Comparison of ENCODE assay signal across 9 cellular contexts in the genomic region with DNA sequence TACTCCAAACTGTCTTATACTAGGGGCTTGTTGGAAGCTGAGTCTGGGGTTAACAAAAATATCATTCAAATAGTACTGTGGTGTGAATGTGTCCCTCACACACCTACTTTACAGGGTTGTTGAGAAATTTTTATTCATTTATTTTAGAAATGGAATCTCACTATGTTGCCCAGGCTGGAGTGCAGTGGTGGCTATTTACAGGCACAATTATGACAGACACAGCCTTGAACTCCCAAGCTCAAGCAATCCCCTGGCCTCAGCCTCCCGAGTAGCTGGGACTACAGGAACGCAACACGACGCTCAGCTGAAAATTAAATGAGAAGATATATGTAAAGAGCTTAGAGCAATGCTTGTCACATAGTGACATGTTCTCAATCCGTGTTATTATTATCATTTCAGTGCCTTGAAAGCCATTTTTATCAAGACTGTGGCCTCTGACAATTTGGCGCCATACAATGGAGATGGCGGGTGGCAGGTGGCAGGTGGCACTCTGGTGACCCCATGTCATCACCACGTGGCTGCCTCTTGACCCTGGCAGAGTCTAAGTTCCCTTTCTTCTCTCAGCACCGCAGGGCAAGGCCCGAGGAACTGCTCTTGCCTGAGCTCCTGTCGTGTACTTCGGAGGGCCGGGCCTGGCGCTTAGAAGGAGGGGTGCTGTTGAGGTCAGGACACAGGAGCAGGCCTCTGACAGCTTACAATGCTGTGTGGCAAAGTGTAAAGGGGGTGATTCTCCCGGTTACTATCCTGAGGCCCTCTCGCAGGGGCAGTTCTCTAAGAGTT.
A peak's percentile ranks its signal among the peaks of the same experiment; 100 is the strongest.
DNase-seq lines count a peak whose midpoint lies in the region; ATAC-seq and TF ChIP-seq lines count a peak whose summit lies in the region.
"Had no signal": no experiment of that assay in that cellular context is flagged by ENCODE, and none has a peak within 500 bp of the region (broad histone marks: within the 10 kb centered on the region; RNA-seq: fewer than 3 reads in every experiment).

No MANE protein-coding gene starts in this region.

- CTCF ChIA-PET in activated CD8-positive, alpha-beta T cell treated with anti-CD3 and anti-CD28 coated beads, Interleukin-2, amount 10 ng/mL, durations not matched to agents 7 days and 5 days (lab: Charles Lee) = interaction anchor here (0.7 to 5.2 kb wide), 4 partner anchors 16 to 161 kb away, joined by 3 to 36 read pairs (median 3); no protein-coding TSS in a partner anchor

- H4K20me1 ChIP-seq in hepatocyte (ENCODE audit: insufficient read depth, poor library complexity, severe bottlenecking) = no peaks in the 10 kb centered on the region

- H3K36me3 ChIP-seq in hepatocyte (replicated peaks; ENCODE audit: insufficient read depth, low read depth) = no peaks in the 10 kb centered on the region

- H3K9me3 Mint-ChIP-seq in activated CD8-positive, alpha-beta T cell treated with anti-CD3 and anti-CD28 coated beads, Interleukin-2, amount 10 ng/mL, durations not matched to agents 7 days and 5 days (ENCODE audit: insufficient read depth) = peaks cover 6% of the 10 kb centered on the region
- peaks cover 2 to 5% of the 10 kb centered on the region in 2 donors for H3K9me3 Mint-ChIP-seq in stimulated activated naive B cell treated with anti-CD40 and anti-IgM and Interleukin-4, amounts not matched to agents 10 μg/mL and 1 μg/mL and 100 μg/mL, for 72 hours

- H3K27ac Mint-ChIP-seq in activated CD8-positive, alpha-beta T cell treated with anti-CD3 and anti-CD28 coated beads, Interleukin-2, amount 10 ng/mL, durations not matched to agents 7 days and 5 days = peak overlapping the region; percentile 98
- peak overlapping the region; percentile 100 for H3K27ac Mint-ChIP-seq in stimulated activated naive B cell treated with anti-CD40 and anti-IgM and Interleukin-4, amounts not matched to agents 10 μg/mL and 1 μg/mL and 100 μg/mL, for 72 hours

- POLR2A ChIA-PET in activated CD8-positive, alpha-beta T cell treated with anti-CD3 and anti-CD28 coated beads, Interleukin-2, amount 10 ng/mL, durations not matched to agents 7 days and 5 days (lab: Charles Lee) = interaction anchor here (0.7 to 1.0 kb wide), 3 partner anchors 63 to 71 kb away, joined by 3 to 4 read pairs (median 3); partner anchors contain the start of gene STX11

- TF ChIP-seq CTCF in HL-60 (IDR thresholded peaks at IDR 0.05; ENCODE audit: insufficient read depth, low read length) = no peak
- TF ChIP-seq CTCF in hepatocyte (IDR thresholded peaks at IDR 0.05; ENCODE audit: poor library complexity) = no peak

- peaks cover 6% of the 10 kb centered on the region for H3K27me3 Mint-ChIP-seq in activated CD8-positive, alpha-beta T cell treated with anti-CD3 and anti-CD28 coated beads, Interleukin-2, amount 10 ng/mL, durations not matched to agents 7 days and 5 days (ENCODE audit: low read depth)
- H3K27me3 Mint-ChIP-seq in stimulated activated naive B cell treated with anti-CD40 and anti-IgM and Interleukin-4, amounts not matched to agents 10 μg/mL and 1 μg/mL and 100 μg/mL, for 72 hours = peaks cover 15 to 16% of the 10 kb centered on the region in 2 donors

- H3K36me3 Mint-ChIP-seq in activated CD8-positive, alpha-beta T cell treated with anti-CD3 and anti-CD28 coated beads, Interleukin-2, amount 10 ng/mL, durations not matched to agents 7 days and 5 days (ENCODE audit: low read depth) = peaks cover 10% of the 10 kb centered on the region
- peaks cover 9% of the 10 kb centered on the region in 2 donors for H3K36me3 Mint-ChIP-seq in stimulated activated naive B cell treated with anti-CD40 and anti-IgM and Interleukin-4, amounts not matched to agents 10 μg/mL and 1 μg/mL and 100 μg/mL, for 72 hours

- 97% methylated on average over 16 of the region's 16 CpGs for WGBS in hepatocyte (ENCODE audit: low lambda C conversion rate, missing lambda C conversion rate)

- peak overlapping the region; percentile 99 for H2AFZ ChIP-seq in hepatocyte

- H3K79me2 ChIP-seq in hepatocyte = no peaks in the 10 kb centered on the region

- peak overlapping the region; percentile 87 for H3K4me3 Mint-ChIP-seq in activated CD8-positive, alpha-beta T cell treated with anti-CD3 and anti-CD28 coated beads, Interleukin-2, amount 10 ng/mL, durations not matched to agents 7 days and 5 days
- peak overlapping the region; percentile 97 to 99 for H3K4me3 Mint-ChIP-seq in stimulated activated naive B cell treated with anti-CD40 and anti-IgM and Interleukin-4, amounts not matched to agents 10 μg/mL and 1 μg/mL and 100 μg/mL, for 72 hours

- no peak for ATAC-seq in activated CD8-positive, alpha-beta T cell treated with anti-CD3 and anti-CD28 coated beads, Interleukin-2, amount 10 ng/mL, durations not matched to agents 7 days and 5 days
- ATAC-seq in stimulated activated naive B cell treated with anti-CD40 and anti-IgM and Interleukin-4, amounts not matched to agents 10 μg/mL and 1 μg/mL and 100 μg/mL, for 72 hours (replicated peaks) = no peak
- no peak for ATAC-seq in HG02938 (IDR thresholded peaks at IDR 0.05; ENCODE audit: unreplicated experiment)

- peaks cover 9% of the 10 kb centered on the region for H3K4me1 ChIP-seq in hepatocyte (ENCODE audit: insufficient read depth)

- DNase-seq in HL-60 (ENCODE audit: low read depth in 1 of 2, low spot score in 1 of 2) (peak; percentile 64 to 71), hepatocyte (ENCODE audit: low spot score) (no peak), mesenteric fat pad (ENCODE audit: low spot score) (no peak), kidney tubule cell (ENCODE audit: low spot score) (no peak)
- DNase-seq in activated CD8-positive, alpha-beta T cell treated with anti-CD3 and anti-CD28 coated beads, Interleukin-2, amount 10 ng/mL, durations not matched to agents 7 days and 5 days = no peak
- DNase-seq in stimulated activated naive B cell treated with anti-CD40 and anti-IgM and Interleukin-4, amounts not matched to agents 10 μg/mL and 1 μg/mL and 100 μg/mL, for 72 hours = no peak
- DNase-seq in activated CD4-positive, alpha-beta T cell treated with anti-CD3 and anti-CD28 coated beads for 1 hour = no peak
- DNase-seq: NCI-H1436 had no signal

- peaks cover 32% of the 10 kb centered on the region for H3K4me1 Mint-ChIP-seq in activated CD8-positive, alpha-beta T cell treated with anti-CD3 and anti-CD28 coated beads, Interleukin-2, amount 10 ng/mL, durations not matched to agents 7 days and 5 days (ENCODE audit: low read depth)
- H3K4me1 Mint-ChIP-seq in stimulated activated naive B cell treated with anti-CD40 and anti-IgM and Interleukin-4, amounts not matched to agents 10 μg/mL and 1 μg/mL and 100 μg/mL, for 72 hours = peaks cover 28 to 35% of the 10 kb centered on the region in 2 donors

- H3K27ac ChIP-seq in HL-60 (replicated peaks) (peak overlapping the region; percentile 98), hepatocyte (peak overlapping the region; percentile 94)

- no peak overlapping the region for H3K4me3 ChIP-seq in HL-60 (replicated peaks; ENCODE audit: insufficient read depth, low read length)
- no peak overlapping the region for H3K4me3 ChIP-seq in hepatocyte

- H3K27me3 ChIP-seq in HL-60 (ENCODE audit: insufficient read depth, poor library complexity, severe bottlenecking) (no peaks in the 10 kb centered on the region), hepatocyte (no peaks in the 10 kb centered on the region)

- no peaks in the 10 kb centered on the region for H3K9me2 ChIP-seq in hepatocyte (replicated peaks; ENCODE audit: insufficient read depth)

- H3K9me3 ChIP-seq in hepatocyte (ENCODE audit: low read depth) = no peaks in the 10 kb centered on the region

- H3K4me2 ChIP-seq in hepatocyte = peak overlapping the region; percentile 89

Comparison
In these comparisons a context has a peak if more than half of its experiments do, and no peak if none do; other contexts are left out.
1. DNase-seq: peak in HL-60 (2 of 2); none in activated CD8-positive, alpha-beta T cell treated with anti-CD3 and anti-CD28 coated beads, Interleukin-2, amount 10 ng/mL, durations not matched to agents 7 days and 5 days (single experiment), hepatocyte (single experiment), stimulated activated naive B cell treated with anti-CD40 and anti-IgM and Interleukin-4, amounts not matched to agents 10 μg/mL and 1 μg/mL and 100 μg/mL, for 72 hours (single experiment), mesenteric fat pad (single experiment), kidney tubule cell (single experiment) and activated CD4-positive, alpha-beta T cell treated with anti-CD3 and anti-CD28 coated beads for 1 hour (single experiment).